Comparison of ENCODE assay signal across 17 cellular contexts in genomic region chr9:134855900-134856377, GRCh38. TPM values are rescaled to one million over a fixed set of nuclear protein-coding genes. Genes with fewer than 3 reads are reported as not detected.
DNase-seq lines count a peak whose midpoint lies in the region; ATAC-seq, FAIRE-seq and TF ChIP-seq lines count a peak whose summit lies in the region.
"Had no signal": no experiment of that assay in that cellular context is flagged by ENCODE, and none has a peak within 500 bp of the region (broad histone marks: within the 10 kb centered on the region; RNA-seq: fewer than 3 reads in every experiment).

No MANE protein-coding gene starts in this region.

- ATAC-seq in lower lobe of right lung: no peak
- ATAC-seq: A549; CD8-positive, alpha-beta T cell; HepG2 had no signal

- H3K27me3 ChIP-seq in lower lobe of right lung (ENCODE audit: low read depth): peaks cover 3% of the 10 kb centered on the region

- H3K9me3 Mint-ChIP-seq in HFFc6 (peaks cover 24% of the 10 kb centered on the region), type B pancreatic cell (no peaks in the 10 kb centered on the region)
- H3K9me3 Mint-ChIP-seq: CD8-positive, alpha-beta T cell had no signal

- H3K27ac Mint-ChIP-seq in HFFc6 (no peak overlapping the region), type B pancreatic cell (no peak overlapping the region)
- H3K27ac Mint-ChIP-seq: CD14-positive monocyte; CD8-positive, alpha-beta T cell had no signal

- H3K4me1 ChIP-seq in lower lobe of right lung: no peaks in the 10 kb centered on the region

- H3K27me3 Mint-ChIP-seq in HFFc6 (ENCODE audit: insufficient read depth): peaks cover 23% of the 10 kb centered on the region
- peaks cover 3% of the 10 kb centered on the region for H3K27me3 Mint-ChIP-seq in type B pancreatic cell

- H3K4me1 Mint-ChIP-seq in HFFc6 (ENCODE audit: low read depth) (peaks cover 13% of the 10 kb centered on the region), type B pancreatic cell (ENCODE audit: unreplicated experiment) (no peaks in the 10 kb centered on the region)
- H3K4me1 Mint-ChIP-seq: CD14-positive monocyte had no signal

- H3K4me3 ChIP-seq in coronary artery (no peak overlapping the region), lower lobe of right lung (no peak overlapping the region)
- H3K4me3 ChIP-seq: A549 had no signal

- H3K27ac ChIP-seq in coronary artery (no peak overlapping the region), lower lobe of right lung (no peak overlapping the region)
- H3K27ac ChIP-seq: A549 had no signal

- no peaks in the 10 kb centered on the region for H3K36me3 ChIP-seq in lower lobe of right lung

- FAIRE-seq in D721Med (lab: Jason Lieb, UNC): no peak
- FAIRE-seq: A549, GM12892, HepG2, HTR-8/SVneo had no signal

- peak overlapping the region; percentile 11; the same call in 1 of the 2 replicates for H3K4me3 Mint-ChIP-seq in HFFc6
- H3K4me3 Mint-ChIP-seq in type B pancreatic cell: no peak overlapping the region
- H3K4me3 Mint-ChIP-seq: CD14-positive monocyte; CD8-positive, alpha-beta T cell had no signal

- DNase-seq in HFFc6 (no peak), coronary artery (ENCODE audit: low spot score) (peak; percentile 59), lower lobe of right lung (peak; percentile 32), type B pancreatic cell (ENCODE audit: extremely low spot score, unreplicated experiment) (peak; percentile 45), D721Med (ENCODE audit: insufficient read length, low spot score) (no peak), cerebellum (ENCODE audit: low spot score) (no peak)
- DNase-seq: CD8-positive, alpha-beta T cell; COR-L47; DND-41; GDM1; GOT3; HCEC 1CT had no signal

- no peaks in the 10 kb centered on the region for H3K9me3 ChIP-seq in lower lobe of right lung

- TF ChIP-seq CTCF in HFFc6 (IDR thresholded peaks at IDR 0.05) (no peak), coronary artery (IDR thresholded peaks at IDR 0.05) (no peak), lower lobe of right lung (IDR thresholded peaks at IDR 0.05) (no peak), type B pancreatic cell (conservative IDR thresholded peaks at IDR 0.05) (no peak), D721Med (IDR thresholded peaks at IDR 0.05; ENCODE audit: insufficient read depth, missing control alignments) (no peak)

- H3K36me3 Mint-ChIP-seq in HFFc6 (ENCODE audit: low read depth): peaks cover 5% of the 10 kb centered on the region; the same call in 1 of the 2 replicates
- no peaks in the 10 kb centered on the region for H3K36me3 Mint-ChIP-seq in type B pancreatic cell
- H3K36me3 Mint-ChIP-seq: CD14-positive monocyte; CD8-positive, alpha-beta T cell had no signal

- intact Hi-C loops in lower lobe of right lung (cut with DNase I): no loop called here

RNA-seq across cellular contexts. Expression of gene FCN2, which starts 24.7 kb away (rescaled TPM):
- not detected for total RNA-seq in HFFc6 (2021; fragmentation: NEBNext Ultra II Directional; extraction: Animal tissue kit (Norgen Biotek cat#: 25700))
- total RNA-seq in lower lobe of right lung (not detected), type B pancreatic cell (ENCODE audit: low replicate concordance) (not detected in 2 replicates), cerebellum (not detected)
- total RNA-seq: CD8-positive, alpha-beta T cell; HepG2 had no signal

Comparison
In these comparisons a context has a peak if more than half of its experiments do, and no peak if none do; other contexts are left out.
1. DNase-seq: peak in coronary artery (single experiment), lower lobe of right lung (single experiment) and type B pancreatic cell (single experiment); none in HFFc6 (single experiment), D721Med (single experiment) and cerebellum (single experiment).